In the genomic region with DNA sequence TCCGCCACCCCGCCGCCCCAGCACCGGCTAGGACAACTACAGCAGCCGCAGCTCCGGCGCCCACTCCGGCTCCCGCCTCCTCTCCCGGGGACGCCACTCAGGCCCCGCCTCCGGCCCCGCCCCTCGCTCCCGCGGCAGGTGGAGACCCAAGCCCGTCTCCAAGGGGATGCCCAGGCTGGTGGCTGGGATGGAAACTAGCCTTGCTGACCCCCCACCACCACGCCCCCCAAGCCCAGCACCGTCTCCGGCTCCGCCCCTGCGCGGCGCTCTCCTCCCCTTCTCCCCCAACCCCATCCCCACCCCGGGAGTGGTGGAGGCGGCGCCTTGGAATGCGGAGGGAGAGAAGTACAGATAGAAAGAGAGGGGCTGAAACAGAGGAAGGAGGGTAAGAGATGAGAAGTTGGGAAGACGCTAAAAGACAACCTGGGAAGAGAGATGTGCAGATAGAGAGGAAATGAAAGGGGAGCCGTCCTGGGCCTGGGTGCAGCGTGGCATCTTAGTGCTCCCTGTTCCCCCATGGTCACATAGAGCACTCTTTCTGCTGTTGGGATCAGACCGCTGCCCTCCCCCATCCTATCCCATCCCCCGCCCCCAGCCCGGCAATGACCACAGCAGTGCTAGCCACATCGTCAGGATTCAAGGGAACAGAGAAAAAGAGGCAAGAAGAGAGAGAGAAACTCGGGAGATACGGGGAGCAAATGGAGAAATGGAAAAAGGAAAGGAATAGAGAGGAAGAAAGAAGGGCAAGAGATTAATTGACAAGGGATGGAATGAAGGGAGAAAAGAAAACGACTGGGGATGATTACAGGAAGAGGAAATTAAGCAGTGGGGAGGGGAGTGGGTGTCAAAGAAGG, we compare ENCODE assay signal across 8 cellular contexts. TPM values are rescaled to one million over a fixed set of nuclear protein-coding genes. Genes with fewer than 3 reads are reported as not detected.
DNase-seq lines count a peak whose midpoint lies in the region; ATAC-seq and TF ChIP-seq lines count a peak whose summit lies in the region.

A gene with protein sequence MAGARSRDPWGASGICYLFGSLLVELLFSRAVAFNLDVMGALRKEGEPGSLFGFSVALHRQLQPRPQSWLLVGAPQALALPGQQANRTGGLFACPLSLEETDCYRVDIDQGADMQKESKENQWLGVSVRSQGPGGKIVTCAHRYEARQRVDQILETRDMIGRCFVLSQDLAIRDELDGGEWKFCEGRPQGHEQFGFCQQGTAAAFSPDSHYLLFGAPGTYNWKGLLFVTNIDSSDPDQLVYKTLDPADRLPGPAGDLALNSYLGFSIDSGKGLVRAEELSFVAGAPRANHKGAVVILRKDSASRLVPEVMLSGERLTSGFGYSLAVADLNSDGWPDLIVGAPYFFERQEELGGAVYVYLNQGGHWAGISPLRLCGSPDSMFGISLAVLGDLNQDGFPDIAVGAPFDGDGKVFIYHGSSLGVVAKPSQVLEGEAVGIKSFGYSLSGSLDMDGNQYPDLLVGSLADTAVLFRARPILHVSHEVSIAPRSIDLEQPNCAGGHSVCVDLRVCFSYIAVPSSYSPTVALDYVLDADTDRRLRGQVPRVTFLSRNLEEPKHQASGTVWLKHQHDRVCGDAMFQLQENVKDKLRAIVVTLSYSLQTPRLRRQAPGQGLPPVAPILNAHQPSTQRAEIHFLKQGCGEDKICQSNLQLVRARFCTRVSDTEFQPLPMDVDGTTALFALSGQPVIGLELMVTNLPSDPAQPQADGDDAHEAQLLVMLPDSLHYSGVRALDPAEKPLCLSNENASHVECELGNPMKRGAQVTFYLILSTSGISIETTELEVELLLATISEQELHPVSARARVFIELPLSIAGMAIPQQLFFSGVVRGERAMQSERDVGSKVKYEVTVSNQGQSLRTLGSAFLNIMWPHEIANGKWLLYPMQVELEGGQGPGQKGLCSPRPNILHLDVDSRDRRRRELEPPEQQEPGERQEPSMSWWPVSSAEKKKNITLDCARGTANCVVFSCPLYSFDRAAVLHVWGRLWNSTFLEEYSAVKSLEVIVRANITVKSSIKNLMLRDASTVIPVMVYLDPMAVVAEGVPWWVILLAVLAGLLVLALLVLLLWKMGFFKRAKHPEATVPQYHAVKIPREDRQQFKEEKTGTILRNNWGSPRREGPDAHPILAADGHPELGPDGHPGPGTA (minus strand): TSS at position 64 of the 854 bp plus-strand sequence. CDS start 222 bp downstream, outside the sequence.

- H3K4me3 Mint-ChIP-seq in activated CD4-positive, alpha-beta T cell treated with anti-CD3 and anti-CD28 coated beads, Interleukin-2, amount 10 ng/mL, durations not matched to agents 24 days and 14 days: peak within 1 kb of the TSS; percentile 81

- peaks cover 13% of the 10 kb centered on the region for H3K4me1 Mint-ChIP-seq in activated CD4-positive, alpha-beta T cell treated with anti-CD3 and anti-CD28 coated beads, Interleukin-2, amount 10 ng/mL, durations not matched to agents 24 days and 14 days

- no peaks in the 10 kb centered on the region for H3K9me3 Mint-ChIP-seq in activated CD4-positive, alpha-beta T cell treated with anti-CD3 and anti-CD28 coated beads, Interleukin-2, amount 10 ng/mL, durations not matched to agents 24 days and 14 days

- 2% methylated on average over 21 of the region's 39 CpGs for WGBS in right lobe of liver (ENCODE audit: insufficient coverage, low coverage, low lambda C conversion rate, missing lambda C conversion rate)

- peak; percentile 57 for ATAC-seq in GM19395 (IDR thresholded peaks at IDR 0.05; ENCODE audit: unreplicated experiment)
- ATAC-seq in right lobe of liver: peak; percentile 65 to 88 (median 82)
- ATAC-seq in GM21723 (IDR thresholded peaks at IDR 0.05; ENCODE audit: unreplicated experiment): no peak

- H3K36me3 Mint-ChIP-seq in activated CD4-positive, alpha-beta T cell treated with anti-CD3 and anti-CD28 coated beads, Interleukin-2, amount 10 ng/mL, durations not matched to agents 24 days and 14 days (ENCODE audit: low read depth): no peaks in the 10 kb centered on the region

- no peak within 1 kb of the TSS for H3K27ac Mint-ChIP-seq in activated CD4-positive, alpha-beta T cell treated with anti-CD3 and anti-CD28 coated beads, Interleukin-2, amount 10 ng/mL, durations not matched to agents 24 days and 14 days

- H3K9ac ChIP-seq in colonic mucosa (ENCODE audit: low read depth in 2 of 2, low read length in 2 of 2): peak within 1 kb of the TSS; percentile 19 to 61

- H3K27ac ChIP-seq in colonic mucosa: peak within 1 kb of the TSS; percentile 47
- no peak within 1 kb of the TSS for H3K27ac ChIP-seq in right lobe of liver

- intact Hi-C loops in activated CD4-positive, alpha-beta T cell treated with anti-CD3 and anti-CD28 coated beads, Interleukin-2, amount 10 ng/mL, durations not matched to agents 24 days and 14 days (cut with micrococcal nuclease): loop anchor here (1.0 kb wide), 1 partner anchor 8 kb away; a partner anchor contains a TSS
- intact Hi-C loops in colonic mucosa (cut with DNase I): no loop called here
- intact Hi-C loops in right lobe of liver (cut with DNase I): no loop called here

- no peaks in the 10 kb centered on the region for H3K27me3 ChIP-seq in colonic mucosa
- H3K27me3 ChIP-seq in right lobe of liver: no peaks in the 10 kb centered on the region

- peaks cover 65% of the 10 kb centered on the region for H3K27me3 Mint-ChIP-seq in activated CD4-positive, alpha-beta T cell treated with anti-CD3 and anti-CD28 coated beads, Interleukin-2, amount 10 ng/mL, durations not matched to agents 24 days and 14 days

- TF ChIP-seq CTCF in colonic mucosa (IDR thresholded peaks at IDR 0.05) (no peak), right lobe of liver (IDR thresholded peaks at IDR 0.05) (no peak)

- H3K4me1 ChIP-seq in colonic mucosa (no peaks in the 10 kb centered on the region), right lobe of liver (peaks cover 0 to 44% (median 0%) of the 10 kb centered on the region in 4 donors)

- no peak for TF ChIP-seq POLR2A in right lobe of liver (IDR thresholded peaks at IDR 0.05)

- H3K36me3 ChIP-seq in colonic mucosa (no peaks in the 10 kb centered on the region), right lobe of liver (no peaks in the 10 kb centered on the region)

- H3K4me3 ChIP-seq in colonic mucosa: peak within 1 kb of the TSS; percentile 60
- H3K4me3 ChIP-seq in right lobe of liver: peak within 1 kb of the TSS; percentile 50 to 56 (median 52)

- H3K9me3 ChIP-seq in colonic mucosa: no peaks in the 10 kb centered on the region
- H3K9me3 ChIP-seq in right lobe of liver: no peaks in the 10 kb centered on the region

- peak; percentile 79 for DNase-seq in 8988T
- DNase-seq in NCI-H1436 (lab: John Stamatoyannopoulos, UW): peak; percentile 65
- peak; percentile 91 for DNase-seq in activated CD4-positive, alpha-beta T cell treated with anti-CD3 and anti-CD28 coated beads, Interleukin-2, amount 10 ng/mL, durations not matched to agents 24 days and 14 days
- peak; percentile 81 for DNase-seq in colonic mucosa
- DNase-seq in right lobe of liver: peak; percentile 74 to 78 (median 75)
- DNase-seq in stimulated activated CD4-positive, alpha-beta T cell treated with anti-CD3 and anti-CD28 coated beads, TNF-alpha, amount 100 ng/mL, for 1 hour (ENCODE audit: low read depth in 3 of 3, low spot score in 1 of 3): peak in 2 of 3 donors; percentile 27 to 56

RNA-seq across cellular contexts. Expression of the gene that starts here (rescaled TPM):
- total RNA-seq in activated CD4-positive, alpha-beta T cell treated with anti-CD3 and anti-CD28 coated beads, Interleukin-2, amount 10 ng/mL, durations not matched to agents 24 days and 14 days: 0.65 and 1.5 TPM in 2 replicates
- total RNA-seq in colonic mucosa (10 to 100 TPM; 10.8 to 64.4 TPM), right lobe of liver (10 to 100 TPM in 3 of 6 experiments, 1 to 10 TPM in 3; 3.1 to 20.1 (median 8.3) TPM)
